Comparison of ENCODE assay signal across 1 cellular context in the genomic region with DNA sequence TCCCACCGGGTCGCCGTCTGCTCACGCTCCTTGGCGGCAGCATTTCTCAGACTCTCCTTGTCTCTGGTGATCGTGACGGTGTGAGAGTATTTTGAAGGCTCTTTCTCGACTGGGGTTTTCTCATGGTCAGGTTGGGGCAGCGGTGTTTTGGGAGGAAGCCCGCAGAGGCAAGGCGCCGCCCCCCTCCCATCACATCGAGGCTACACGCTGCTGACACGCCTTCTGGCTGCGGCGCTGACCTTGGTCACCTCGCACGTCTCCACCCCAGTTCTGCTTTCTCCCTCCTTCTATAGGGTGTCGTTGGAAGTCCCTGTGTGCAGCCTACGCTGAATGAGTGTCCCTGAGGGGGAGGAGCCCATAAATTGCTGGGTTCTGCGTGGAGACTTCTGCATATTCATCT.
TF ChIP-seq lines count a peak whose summit lies in the region.

No MANE protein-coding gene starts in this region.

TF ChIP-seq in WTC11, 78 proteins besides CTCF, POLR2A, EP300 and RAD21 (continued from another document):
- no peak for TF ChIP-seq AFF4 (CRISPR knock-in tag; IDR thresholded peaks at IDR 0.05; ENCODE audit: borderline replicate concordance)
